9 cellular contexts compared by ENCODE assay signal in genomic region chr2:18437909-18438308, GRCh38.
"Had no signal": no experiment of that assay in that cellular context is flagged by ENCODE, and none has a peak within 500 bp of the region (broad histone marks: within the 10 kb centered on the region; RNA-seq: fewer than 3 reads in every experiment).

No MANE protein-coding gene starts in this region.

- ATAC-seq: K562 had no signal

- H3K9ac ChIP-seq: GM23248 had no signal

- DNase-seq: GM23248, GOT3, H9, HCEC 1CT, Kasumi-1, KG1 had no signal

- FAIRE-seq: H54, K562 had no signal

- H2AFZ ChIP-seq: GM23248 had no signal

- H3K27ac ChIP-seq: GM23248, HL-60 had no signal

- H3K4me3 ChIP-seq: GM23248, K562 had no signal
